In the genomic region with DNA sequence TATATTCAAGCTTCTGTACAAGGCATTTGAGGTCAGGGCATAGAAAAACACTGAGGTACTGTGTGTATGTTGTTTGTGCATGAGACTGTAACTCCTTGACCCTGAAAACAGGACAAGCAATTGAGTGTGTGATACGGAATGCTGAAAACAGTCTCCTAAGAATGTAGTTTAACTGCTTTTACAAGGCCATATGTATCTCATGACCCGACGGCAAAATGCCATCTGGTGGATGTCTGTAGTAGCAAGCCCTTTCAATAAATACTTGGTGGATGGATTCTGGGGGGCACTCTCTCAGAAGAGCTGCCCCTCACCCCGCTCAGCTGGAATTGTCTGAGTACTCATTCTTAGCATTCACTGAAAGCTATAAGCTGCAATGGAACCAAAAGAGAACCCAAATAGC, we compare ENCODE assay signal across 17 cellular contexts.
A peak's percentile ranks its signal among the peaks of the same experiment; 100 is the strongest.
DNase-seq lines count a peak whose midpoint lies in the region; TF ChIP-seq lines count a peak whose summit lies in the region.
"Had no signal": no experiment of that assay in that cellular context is flagged by ENCODE, and none has a peak within 500 bp of the region (broad histone marks: within the 10 kb centered on the region; RNA-seq: fewer than 3 reads in every experiment).

No MANE protein-coding gene starts in this region.

- TF ChIP-seq CTCF in VCaP (conservative IDR thresholded peaks at IDR 0.05) = peak; percentile 67

- peak; percentile 4 for DNase-seq in COLO829 (ENCODE audit: low spot score)
- DNase-seq in HT-29 (ENCODE audit: low spot score) = peak; percentile 23
- peak; percentile 12 for DNase-seq in iPS-NIHi7 (ENCODE audit: extremely low spot score)
- no peak for DNase-seq in NCI-H1930 (lab: John Stamatoyannopoulos, UW)
- no peak for DNase-seq in GM03348 (ENCODE audit: low spot score)
- DNase-seq in NCI-H2029 treated with DMSO at 0.1 percent for 48 hours (lab: John Stamatoyannopoulos, UW) = no peak
- DNase-seq in caudate nucleus (lab: John Stamatoyannopoulos, UW) = no peak
- DNase-seq: activated gamma-delta T cell treated with Interleukin-2 at 50 U/mL for 16 hours; aorta; GF-D8; hypothalamus; left ventricle myocardium inferior; NCI-H1417 treated with DMSO at 0.1 percent for 48 hours; NCI-H510A; RPMI8226; stimulated activated naive CD8-positive, alpha-beta T cell treated with anti-CD3 and anti-CD28 coated beads, Interleukin-15, amount 100 ng/mL, for 72 hours had no signal

- no peak overlapping the region for H3K27ac ChIP-seq in VCaP
- no peak overlapping the region for H3K27ac ChIP-seq in caudate nucleus (ENCODE audit: low read depth, low read length)
- H3K27ac ChIP-seq: left ventricle myocardium inferior had no signal

Comparison
In these comparisons a context has a peak if more than half of its experiments do, and no peak if none do; other contexts are left out.
1. DNase-seq: peak in COLO829 (single experiment), HT-29 (single experiment) and iPS-NIHi7 (single experiment); none in NCI-H1930 (0 of 2), GM03348 (single experiment), NCI-H2029 treated with DMSO at 0.1 percent for 48 hours (single experiment) and caudate nucleus (0 of 61).